ENCODE assay signal across 8 cellular contexts in genomic region chr4:140152015-140152703, GRCh38. TPM values are rescaled to one million over a fixed set of nuclear protein-coding genes. Genes with fewer than 3 reads are reported as not detected.
DNase-seq lines count a peak whose midpoint lies in the region; ATAC-seq and TF ChIP-seq lines count a peak whose summit lies in the region.

No MANE protein-coding gene starts in this region.

- TF ChIP-seq CTCF in BJ (IDR thresholded peaks at IDR 0.05; ENCODE audit: insufficient read depth, low read depth, low read length) (no peak), IMR-90 (conservative IDR thresholded peaks at IDR 0.05; ENCODE audit: low read depth, low read length) (peak; percentile 23), RWPE2 (IDR thresholded peaks at IDR 0.05; ENCODE audit: poor library complexity, severe bottlenecking) (peak; percentile 22), glutamatergic neuron (IDR thresholded peaks at IDR 0.05; ENCODE audit: partially characterized antibody, unreplicated experiment) (peak; percentile 17), osteoblast (IDR thresholded peaks at IDR 0.05; ENCODE audit: extremely low read depth, low read depth, low read length) (peak; percentile 5)

- H3K79me2 ChIP-seq in osteoblast (ENCODE audit: insufficient read depth, low read length), result no peaks in the 10 kb centered on the region

- no peaks in the 10 kb centered on the region for H3K27me3 ChIP-seq in BJ (ENCODE audit: control insufficient read depth, insufficient read depth, low read length)
- H3K27me3 ChIP-seq in IMR-90 (ENCODE audit: control insufficient read depth, insufficient read depth, low read length), result no peaks in the 10 kb centered on the region
- H3K27me3 ChIP-seq in RWPE2 (ENCODE audit: insufficient read depth, poor library complexity, severe bottlenecking), result no peaks in the 10 kb centered on the region
- peaks cover 14% of the 10 kb centered on the region for H3K27me3 ChIP-seq in osteoblast (ENCODE audit: insufficient read depth, low read length)
- no peaks in the 10 kb centered on the region for H3K27me3 ChIP-seq in thymus (ENCODE audit: control insufficient read depth, insufficient read depth)

- BruUV-seq in IMR-90 (replicated peaks; lab: Mats Ljungman, UMichigan), result no TSS peak

- H4K8ac ChIP-seq in IMR-90 (ENCODE audit: low read depth in 2 of 2, low read length in 2 of 2), result peak overlapping the region; percentile 30 to 59; a peak in 3 of 4 replicates

- H2BK120ac ChIP-seq in IMR-90 (ENCODE audit: low read depth, low read length), result peak overlapping the region; percentile 79

- H2BK15ac ChIP-seq in IMR-90 (ENCODE audit: low read depth, low read length), result peak overlapping the region; percentile 24; the same call in 1 of the 3 replicates

- H3K4me3 Mint-ChIP-seq in glutamatergic neuron (ENCODE audit: unreplicated experiment), result peak overlapping the region; percentile 87

- no peaks in the 10 kb centered on the region for H3K9me1 ChIP-seq in IMR-90 (ENCODE audit: insufficient read depth, low read length)

- H3K14ac ChIP-seq in IMR-90 (replicated peaks; ENCODE audit: low read depth, low read length), result peak overlapping the region; percentile 77

- peaks cover 25% of the 10 kb centered on the region for H3K27me3 Mint-ChIP-seq in glutamatergic neuron (ENCODE audit: unreplicated experiment)

- peaks cover 25% of the 10 kb centered on the region for H3K4me1 Mint-ChIP-seq in glutamatergic neuron (ENCODE audit: low read depth, unreplicated experiment)

- WGBS in IMR-90 (ENCODE audit: extremely low coverage in 2 of 2, insufficient read length in 1 of 2), 2 experiments, result no CpG with 5 or more reads among the region's 50 CpGs
- WGBS in thymus, result under 1% methylated on average over 50 of the region's 50 CpGs

- peak overlapping the region; percentile 96 for H2AFZ ChIP-seq in IMR-90 (replicated peaks; ENCODE audit: low read length, poor library complexity)
- peak overlapping the region; percentile 87 for H2AFZ ChIP-seq in osteoblast (ENCODE audit: low read length)

- DNase-seq in BJ (ENCODE audit: low read depth), result no peak
- no peak for DNase-seq in IMR-90
- DNase-seq in RWPE2 (ENCODE audit: low spot score), result peak; percentile 67
- DNase-seq in activated gamma-delta T cell treated with anti-CD3 and anti-CD28 coated beads, Interleukin-2, amount 50 U/mL, for 16 hours (ENCODE audit: low read depth), result peak; percentile 67
- DNase-seq in glutamatergic neuron, result peak; percentile 74
- peak; percentile 86 for DNase-seq in osteoblast (ENCODE audit: insufficient read length, low spot score, missing footprints)

- TF ChIP-seq POLR2A in IMR-90 (IDR thresholded peaks at IDR 0.05; ENCODE audit: low read depth, low read length), result no peak

- H3K79me1 ChIP-seq in IMR-90 (ENCODE audit: low read depth in 1 of 2, low read length in 2 of 2), result peaks cover 0 to 12% of the 10 kb centered on the region in 2 experiments; a peak in 2 of 4 replicates

- peak overlapping the region; percentile 96 for H3K27ac Mint-ChIP-seq in glutamatergic neuron (ENCODE audit: unreplicated experiment)

- peak overlapping the region; percentile 80; the same call in 1 of the 2 replicates for H3K4ac ChIP-seq in IMR-90 (ENCODE audit: low read depth, low read length)

- 0 out of 2 replicates have a peak, but pooled peaks have one; percentile 2 for TF ChIP-seq RAD21 in IMR-90 (IDR thresholded peaks at IDR 0.05; ENCODE audit: low read length)

- peak overlapping the region; percentile 87 for H3K9ac ChIP-seq in IMR-90 (ENCODE audit: low read depth, low read length)

- ATAC-seq in IMR-90 (ENCODE audit: low read depth) (peak; percentile 7; the same call in 1 of the 2 replicates), RWPE2 (ENCODE audit: low read depth) (peak; percentile 53), GM18858 (IDR thresholded peaks at IDR 0.05; ENCODE audit: unreplicated experiment) (no peak)

- in situ Hi-C loops in IMR-90 (cut with MboI; ENCODE audit: low sequenced_read_pairs), result loop anchor here (5.0 to 10.0 kb wide), 4 partner anchors 100 to 417 kb away; no protein-coding TSS in a partner anchor

- intact Hi-C loops in IMR-90 (cut with micrococcal nuclease), result loop anchor here (1.0 to 5.0 kb wide), 4 partner anchors 140 to 700 kb away; no protein-coding TSS in a partner anchor

- H3K4me3 ChIP-seq in BJ (ENCODE audit: low read depth, low read length) (peak overlapping the region; percentile 66), IMR-90 (ENCODE audit: insufficient read depth, low read depth, low read length) (peak overlapping the region; percentile 90), RWPE2 (ENCODE audit: severe bottlenecking) (peak overlapping the region; percentile 70), osteoblast (ENCODE audit: insufficient read depth, low read length) (peak overlapping the region; percentile 80), thymus (ENCODE audit: low read length) (peak overlapping the region; percentile 91)

- dilution Hi-C loops in IMR-90 (cut with HindIII; ENCODE audit: low sequenced_read_pairs, unreplicated experiment), result no loop called here

- H3K4me1 ChIP-seq in IMR-90 (ENCODE audit: control insufficient read depth, insufficient read depth, low read length) (no peaks in the 10 kb centered on the region), RWPE2 (ENCODE audit: insufficient read depth, poor library complexity, severe bottlenecking) (no peaks in the 10 kb centered on the region), osteoblast (ENCODE audit: insufficient read depth, low read length) (peaks cover 10% of the 10 kb centered on the region), thymus (ENCODE audit: control insufficient read depth, insufficient read depth, low read length) (peaks cover 13% of the 10 kb centered on the region)

- peak overlapping the region; percentile 18; the same call in 1 of the 2 replicates for H3K18ac ChIP-seq in IMR-90 (ENCODE audit: low read depth, low read length)

- H3K36me3 ChIP-seq in BJ (ENCODE audit: control insufficient read depth, insufficient read depth, low read length) (no peaks in the 10 kb centered on the region), IMR-90 (ENCODE audit: control insufficient read depth, insufficient read depth, low read length) (no peaks in the 10 kb centered on the region), RWPE2 (ENCODE audit: low read depth) (no peaks in the 10 kb centered on the region), osteoblast (ENCODE audit: insufficient read depth, low read length) (no peaks in the 10 kb centered on the region), thymus (ENCODE audit: control insufficient read depth, insufficient read depth) (no peaks in the 10 kb centered on the region)

- H3K9me3 Mint-ChIP-seq in glutamatergic neuron (ENCODE audit: unreplicated experiment), result peaks cover 21% of the 10 kb centered on the region

- H3K23ac ChIP-seq in IMR-90 (ENCODE audit: low read depth, low read length), result peak overlapping the region; percentile 84

- H3K9me3 ChIP-seq in IMR-90 (ENCODE audit: control insufficient read depth, insufficient read depth, low read length) (no peaks in the 10 kb centered on the region), RWPE2 (ENCODE audit: severe bottlenecking) (no peaks in the 10 kb centered on the region), osteoblast (ENCODE audit: low read depth, low read length) (no peaks in the 10 kb centered on the region), thymus (ENCODE audit: control insufficient read depth) (no peaks in the 10 kb centered on the region)

- peak overlapping the region; percentile 92 for H2BK5ac ChIP-seq in IMR-90 (ENCODE audit: low read depth, low read length, poor library complexity, severe bottlenecking)

- H2AK5ac ChIP-seq in IMR-90 (ENCODE audit: low read depth, low read length), result peak overlapping the region; percentile 13; the same call in 1 of the 2 replicates

- H3K56ac ChIP-seq in IMR-90 (ENCODE audit: extremely low read depth, insufficient read depth, low read length), result no peak overlapping the region; the same call in 1 of the 2 replicates

- H2AK9ac ChIP-seq in IMR-90 (replicated peaks; ENCODE audit: low read depth, low read length, poor library complexity), result peak overlapping the region; percentile 95

- H3K4me2 ChIP-seq in IMR-90 (ENCODE audit: low read depth, low read length), result peak overlapping the region; percentile 84
- peak overlapping the region; percentile 98 for H3K4me2 ChIP-seq in osteoblast (ENCODE audit: insufficient read depth, low read length)

- CTCF ChIA-PET in BJ (lab: Yijun Ruan, JAX), result interaction anchor here (2.1 to 2.9 kb wide), 2 partner anchors 100 to 101 kb away, joined by 6 to 10 read pairs; no protein-coding TSS in a partner anchor
- CTCF ChIA-PET in IMR-90 (lab: Yijun Ruan, JAX), result no interaction called here

- H3K27ac ChIP-seq in IMR-90 (ENCODE audit: insufficient read depth, low read length) (peak overlapping the region; percentile 95), RWPE2 (ENCODE audit: poor library complexity, severe bottlenecking) (peak overlapping the region; percentile 81), osteoblast (ENCODE audit: low read depth, low read length) (no peak overlapping the region), thymus (ENCODE audit: low read depth) (peak overlapping the region; percentile 99)

- H2BK20ac ChIP-seq in IMR-90 (ENCODE audit: low read depth, low read length), result no peak overlapping the region

- POLR2A ChIA-PET in BJ (lab: Charles Lee), result no interaction called here
- POLR2A ChIA-PET in IMR-90 (lab: Charles Lee; ENCODE audit: unreplicated experiment), result no interaction called here

- no peak overlapping the region; the same call in 1 of the 2 replicates for H4K5ac ChIP-seq in IMR-90 (ENCODE audit: low read depth, low read length)

- H3K36me3 Mint-ChIP-seq in glutamatergic neuron (ENCODE audit: unreplicated experiment), result no peaks in the 10 kb centered on the region

- H4K20me1 ChIP-seq in IMR-90 (ENCODE audit: insufficient read depth, low read length), result no peaks in the 10 kb centered on the region
- H4K20me1 ChIP-seq in osteoblast (ENCODE audit: insufficient read depth, low read length), result no peaks in the 10 kb centered on the region

- H4K91ac ChIP-seq in IMR-90 (ENCODE audit: insufficient read depth, low read depth, low read length), result peak overlapping the region; percentile 52

TF ChIP-seq in IMR-90, 13 proteins besides CTCF, POLR2A, EP300 and RAD21 (continues in another document):
- TF ChIP-seq RCOR1 (IDR thresholded peaks at IDR 0.05; ENCODE audit: insufficient replicate concordance, low read length) (no peak), SMC3 (IDR thresholded peaks at IDR 0.05; ENCODE audit: low read depth, low read length) (peak; percentile 20; the same call in 1 of the 2 replicates)

RNA-seq across cellular contexts. Expression of gene MAML3, which starts 1.8 kb away (rescaled TPM):
- polyA plus RNA-seq in BJ (2011; rRNA removed) (1.6 and 1.9 TPM in 2 replicates), IMR-90 (2012; rRNA removed) (1.7 and 2.0 TPM in 2 replicates), thymus (5.2 TPM)
- 2.1 and 4.5 TPM in 2 replicates for polyA minus RNA-seq in BJ (2011; rRNA and poly(A)+ RNA removed)
- total RNA-seq in IMR-90 (2012; rRNA removed) (0.90 and 1.1 TPM in 2 replicates), glutamatergic neuron (ENCODE audit: unreplicated experiment) (59.4 TPM), osteoblast (0.59 and 0.72 TPM in 2 replicates)
- polyA plus RNA-seq in IMR-90 (2012; cell fraction: cytosol; rRNA removed), result 0.78 and 1.8 TPM in 2 replicates
- polyA plus RNA-seq in IMR-90 (2012; cell fraction: nucleus; rRNA removed; ENCODE audit: low replicate concordance), result 1.3 and 2.3 TPM in 2 replicates

Comparison
In these comparisons a context has a peak if more than half of its experiments do, and no peak if none do; other contexts are left out.
1. DNase-seq: peak in RWPE2 (single experiment), activated gamma-delta T cell treated with anti-CD3 and anti-CD28 coated beads, Interleukin-2, amount 50 U/mL, for 16 hours (single experiment), glutamatergic neuron (single experiment) and osteoblast (single experiment); none in BJ (single experiment) and IMR-90 (single experiment).
2. RNA of gene MAML3, which starts 1.8 kb away (total RNA-seq): 59.4 TPM in glutamatergic neuron (single experiment); 0.90 to 1.1 TPM in IMR-90 and 0.59 to 0.72 TPM in osteoblast; every median in the first group is over 10 times any median in the second.
3. Peak in every context shown above with its lines, with median percentiles within 50 percentile points of each other: H3K4me3 ChIP-seq.